8 cellular contexts compared by ENCODE assay signal in genomic region chr16:75566040-75566888, GRCh38. TPM values are rescaled to one million over a fixed set of nuclear protein-coding genes. Genes with fewer than 3 reads are reported as not detected.
DNase-seq lines count a peak whose midpoint lies in the region; TF ChIP-seq lines count a peak whose summit lies in the region.

TSS of gene GABARAPL2 (plus strand) at chr16:75566379. CDS start at chr16:75566487, 108 bp downstream.

- no peak within 1 kb of the TSS for H4K8ac ChIP-seq in H9 (replicated peaks; ENCODE audit: insufficient read length, low read depth, low read length)

- H3F3A ChIP-seq in neural progenitor cell (ENCODE audit: low read depth), result no peaks in the 10 kb centered on the region

- H3K4me1 Mint-ChIP-seq in H9 (peaks cover 23 to 28% of the 10 kb centered on the region in 2 experiments), neural progenitor cell (peaks cover 28% of the 10 kb centered on the region)

- peaks cover 11% of the 10 kb centered on the region for H3K23me2 ChIP-seq in H9 (ENCODE audit: insufficient read length, low read depth, low read length, poor library complexity, severe bottlenecking)

- H3K4me3 Mint-ChIP-seq in H9 (peak within 1 kb of the TSS; percentile 96 to 99), neural progenitor cell (peak within 1 kb of the TSS; percentile 98)

- H3T11ph ChIP-seq in H9 (ENCODE audit: low read length), result no peak within 1 kb of the TSS

- H3K9me3 Mint-ChIP-seq in H9 (no peaks in the 10 kb centered on the region), neural progenitor cell (no peaks in the 10 kb centered on the region)

- H3K27me3 ChIP-seq in H9 (ENCODE audit: insufficient read depth, low read length) (no peaks in the 10 kb centered on the region), SJCRH30 (no peaks in the 10 kb centered on the region), neural progenitor cell (peaks cover 4% of the 10 kb centered on the region), stomach smooth muscle (ENCODE audit: control insufficient read depth in 1 of 2, insufficient read depth in 2 of 2, low read length in 2 of 2) (no peaks in the 10 kb centered on the region)

- H3K4me1 ChIP-seq in H9 (ENCODE audit: insufficient read depth, low read length) (peaks cover 11% of the 10 kb centered on the region; the same call in 1 of the 2 replicates), SJCRH30 (no peaks in the 10 kb centered on the region), neural progenitor cell (peaks cover 5% of the 10 kb centered on the region), stomach smooth muscle (ENCODE audit: control insufficient read depth, insufficient read depth, low read length) (peaks cover 37% of the 10 kb centered on the region)

- H3K9me3 ChIP-seq in H9 (ENCODE audit: control insufficient read depth, low read depth, low read length) (no peaks in the 10 kb centered on the region), SJCRH30 (replicated peaks) (no peaks in the 10 kb centered on the region), neural progenitor cell (ENCODE audit: low read depth) (no peaks in the 10 kb centered on the region), stomach smooth muscle (ENCODE audit: control insufficient read depth in 2 of 2, low read length in 2 of 2) (no peaks in the 10 kb centered on the region)

- no CpG with 5 or more reads among the region's 84 CpGs for WGBS in H9 (ENCODE audit: extremely low coverage, insufficient read length, low lambda C conversion rate)

- no peak within 1 kb of the TSS; the same call in 1 of the 2 replicates for H2BK15ac ChIP-seq in H9 (ENCODE audit: low read depth, low read length)

- H3K27ac Mint-ChIP-seq in H9 (peak within 1 kb of the TSS; percentile 17 to 96 (median 61); a peak in 5 of 7 replicates), neural progenitor cell (peak within 1 kb of the TSS; percentile 50)

- H3K14ac ChIP-seq in H9 (ENCODE audit: insufficient read depth, low read length), result peak within 1 kb of the TSS; percentile 52; the same call in 1 of the 2 replicates

- H3K56ac ChIP-seq in H9 (ENCODE audit: insufficient read length, low read depth, low read length), result no peak within 1 kb of the TSS

- H3K79me2 ChIP-seq in H9 (ENCODE audit: insufficient read depth, low read length), result no peaks in the 10 kb centered on the region; the same call in 1 of the 2 replicates
- peaks cover 17% of the 10 kb centered on the region for H3K79me2 ChIP-seq in neural progenitor cell (ENCODE audit: low read depth)

- DNase-seq in ELR (ENCODE audit: low read depth) (peak; percentile 85), H9 (peak; percentile 92), M059J (ENCODE audit: low read depth) (peak; percentile 68), SJCRH30 (peak; percentile 70 to 83), foreskin fibroblast (peak; percentile 56 to 90), neural progenitor cell (ENCODE audit: low spot score) (peak; percentile 98)
- DNase-seq in activated gamma-delta T cell treated with anti-CD3 and anti-CD28 coated beads, Interleukin-2, amount 50 U/mL, for 16 hours (ENCODE audit: low read depth), result peak; percentile 88

- H4K91ac ChIP-seq in H9 (ENCODE audit: insufficient read length, low read depth, low read length), result no peak within 1 kb of the TSS

- H2BK20ac ChIP-seq in H9 (ENCODE audit: low read depth, low read length, poor library complexity, severe bottlenecking), result no peak within 1 kb of the TSS

- H3K27me3 Mint-ChIP-seq in H9 (ENCODE audit: low read depth), result no peaks in the 10 kb centered on the region
- peaks cover 4% of the 10 kb centered on the region for H3K27me3 Mint-ChIP-seq in neural progenitor cell (ENCODE audit: insufficient read depth, low read depth)

- TF ChIP-seq CTCF in H9 (conservative IDR thresholded peaks at IDR 0.05), result no peak
- TF ChIP-seq CTCF in foreskin fibroblast (IDR thresholded peaks at IDR 0.05; ENCODE audit: low read depth, low read length), result no peak
- no peak for TF ChIP-seq CTCF in neural progenitor cell (IDR thresholded peaks at IDR 0.05)

- H3K27ac ChIP-seq in H9 (ENCODE audit: insufficient read length, low read depth, low read length) (no peak within 1 kb of the TSS), SJCRH30 (no peak within 1 kb of the TSS), neural progenitor cell (no peak within 1 kb of the TSS), stomach smooth muscle (ENCODE audit: low read length) (no peak within 1 kb of the TSS)

- H3K4me2 ChIP-seq in H9 (ENCODE audit: insufficient read depth, insufficient read length, low read length), result peak within 1 kb of the TSS; percentile 94
- peak within 1 kb of the TSS; percentile 95 for H3K4me2 ChIP-seq in neural progenitor cell

- no peak within 1 kb of the TSS for H3K4ac ChIP-seq in H9 (ENCODE audit: low read depth, low read length)

- no peaks in the 10 kb centered on the region for H3K36me3 ChIP-seq in SJCRH30
- no peaks in the 10 kb centered on the region for H3K36me3 ChIP-seq in neural progenitor cell
- peaks cover 24 to 30% of the 10 kb centered on the region in 2 donors for H3K36me3 ChIP-seq in stomach smooth muscle (ENCODE audit: control insufficient read depth in 2 of 2, insufficient read depth in 2 of 2, low read length in 2 of 2)

- H4K20me1 ChIP-seq in H9 (ENCODE audit: control insufficient read depth, insufficient read depth, insufficient read length), result no peaks in the 10 kb centered on the region
- H4K20me1 ChIP-seq in neural progenitor cell (ENCODE audit: low read depth), result peaks cover 20% of the 10 kb centered on the region

- H2AFZ ChIP-seq in H9 (ENCODE audit: low read length) (peak within 1 kb of the TSS; percentile 99), neural progenitor cell (replicated peaks) (peak within 1 kb of the TSS; percentile 94)

- no peak within 1 kb of the TSS for H4K5ac ChIP-seq in H9 (ENCODE audit: insufficient read length, low read depth, low read length)

- H3K36me3 Mint-ChIP-seq in H9 (ENCODE audit: insufficient read depth in 1 of 3, low read depth in 3 of 3) (peaks cover 6 to 31% (median 25%) of the 10 kb centered on the region in 3 experiments), neural progenitor cell (peaks cover 14% of the 10 kb centered on the region)

- H2AK5ac ChIP-seq in H9 (ENCODE audit: insufficient read length, low read length), result no peak within 1 kb of the TSS

- peak within 1 kb of the TSS; percentile 57 for H3K9ac ChIP-seq in H9 (ENCODE audit: extremely low read depth, insufficient read length, low read length)
- peak within 1 kb of the TSS; percentile 81 for H3K9ac ChIP-seq in neural progenitor cell
- peak within 1 kb of the TSS; percentile 80 to 82 for H3K9ac ChIP-seq in stomach smooth muscle (ENCODE audit: low read length in 2 of 2)

- no peak within 1 kb of the TSS for H2BK5ac ChIP-seq in H9 (ENCODE audit: insufficient read length, low read length)

- H3K79me1 ChIP-seq in H9 (ENCODE audit: insufficient read depth, low read depth, low read length, poor library complexity, severe bottlenecking), result no peaks in the 10 kb centered on the region

- H3K18ac ChIP-seq in H9 (ENCODE audit: insufficient read length, low read depth, low read length), result no peak within 1 kb of the TSS

- H2BK12ac ChIP-seq in H9 (ENCODE audit: insufficient read length, low read depth, low read length), result no peak within 1 kb of the TSS

- peak within 1 kb of the TSS; percentile 77 for H3K4me3 ChIP-seq in SJCRH30
- H3K4me3 ChIP-seq in foreskin fibroblast (ENCODE audit: low read depth in 1 of 2, low read length in 2 of 2), result peak within 1 kb of the TSS; percentile 72 to 97
- peak within 1 kb of the TSS; percentile 87 for H3K4me3 ChIP-seq in neural progenitor cell
- peak within 1 kb of the TSS; percentile 91 to 94 for H3K4me3 ChIP-seq in stomach smooth muscle (ENCODE audit: low read length in 2 of 2)

- H3K23ac ChIP-seq in H9 (ENCODE audit: insufficient read length, low read depth, low read length), result no peak within 1 kb of the TSS

- H2BK120ac ChIP-seq in H9 (ENCODE audit: low read depth, low read length, poor library complexity, severe bottlenecking), result no peak within 1 kb of the TSS

RNA-seq across cellular contexts. Expression of gene GABARAPL2, which starts in this region (rescaled TPM):
- total RNA-seq in H9 (2021), result 60.5 and 62.6 TPM in 2 replicates
- 71.8 and 87.7 TPM in 2 replicates for total RNA-seq in M059J (2014; rRNA removed; shearing (Covaris generic))
- 29.1 and 34.4 TPM in 2 replicates for total RNA-seq in SJCRH30 (2014; rRNA removed; shearing (Covaris generic))
- total RNA-seq in neural progenitor cell (ENCODE audit: low replicate concordance), result 67.8 and 88.2 TPM in 2 replicates
